In genomic region chr14:70955543-70956480, GRCh38 we compare ENCODE assay signal across 7 cellular contexts. TPM values are rescaled to one million over a fixed set of nuclear protein-coding genes. Genes with fewer than 3 reads are reported as not detected.
A peak's percentile ranks its signal among the peaks of the same experiment; 100 is the strongest.
DNase-seq lines count a peak whose midpoint lies in the region; ATAC-seq and TF ChIP-seq lines count a peak whose summit lies in the region.

No MANE protein-coding gene starts in this region.

- no peak overlapping the region for H3K4me3 Mint-ChIP-seq in activated CD8-positive, alpha-beta T cell treated with anti-CD3 and anti-CD28 coated beads, Interleukin-2, amount 10 ng/mL, durations not matched to agents 7 days and 5 days

- H3K9me3 Mint-ChIP-seq in activated CD8-positive, alpha-beta T cell treated with anti-CD3 and anti-CD28 coated beads, Interleukin-2, amount 10 ng/mL, durations not matched to agents 7 days and 5 days (ENCODE audit: insufficient read depth) = no peaks in the 10 kb centered on the region

- CTCF ChIA-PET in activated CD8-positive, alpha-beta T cell treated with anti-CD3 and anti-CD28 coated beads, Interleukin-2, amount 10 ng/mL, durations not matched to agents 7 days and 5 days (lab: Charles Lee) = interaction anchor here (0.6 to 7.9 kb wide), 34 partner anchors 9 to 147 kb away, joined by 3 to 176 read pairs (median 5); partner anchors contain the start of genes MAP3K9 and PCNX1

- H3K4me1 Mint-ChIP-seq in activated CD8-positive, alpha-beta T cell treated with anti-CD3 and anti-CD28 coated beads, Interleukin-2, amount 10 ng/mL, durations not matched to agents 7 days and 5 days (ENCODE audit: low read depth) = peaks cover 23% of the 10 kb centered on the region

- H3K36me3 Mint-ChIP-seq in activated CD8-positive, alpha-beta T cell treated with anti-CD3 and anti-CD28 coated beads, Interleukin-2, amount 10 ng/mL, durations not matched to agents 7 days and 5 days (ENCODE audit: low read depth) = peaks cover 24% of the 10 kb centered on the region

- H3K27me3 Mint-ChIP-seq in activated CD8-positive, alpha-beta T cell treated with anti-CD3 and anti-CD28 coated beads, Interleukin-2, amount 10 ng/mL, durations not matched to agents 7 days and 5 days (ENCODE audit: low read depth) = no peaks in the 10 kb centered on the region

- ATAC-seq in activated CD8-positive, alpha-beta T cell treated with anti-CD3 and anti-CD28 coated beads, Interleukin-2, amount 10 ng/mL, durations not matched to agents 7 days and 5 days = peak; percentile 75
- ATAC-seq in GM21367 (IDR thresholded peaks at IDR 0.05; ENCODE audit: unreplicated experiment) (no peak), HG03139 (IDR thresholded peaks at IDR 0.05; ENCODE audit: unreplicated experiment) (no peak)

- POLR2A ChIA-PET in activated CD8-positive, alpha-beta T cell treated with anti-CD3 and anti-CD28 coated beads, Interleukin-2, amount 10 ng/mL, durations not matched to agents 7 days and 5 days (lab: Charles Lee) = interaction anchor here (1.0 to 1.2 kb wide), 4 partner anchors 41 to 597 kb away, joined by 3 to 4 read pairs (median 4); partner anchors contain the start of gene PCNX1

- peak; percentile 61 for TF ChIP-seq CTCF in LNCAP (IDR thresholded peaks at IDR 0.05)

- DNase-seq in GM04504 (ENCODE audit: low read depth) (peak; percentile 19), globus pallidus (ENCODE audit: low spot score) (peak; percentile 16)
- peak; percentile 64 for DNase-seq in activated CD8-positive, alpha-beta T cell treated with anti-CD3 and anti-CD28 coated beads, Interleukin-2, amount 10 ng/mL, durations not matched to agents 7 days and 5 days
- peak in 5 of 6 experiments; percentile 8 to 60 (median 35) for DNase-seq in stimulated activated naive CD4-positive, alpha-beta T cell (lab: John Stamatoyannopoulos, UW)

- no peak overlapping the region for H3K27ac Mint-ChIP-seq in activated CD8-positive, alpha-beta T cell treated with anti-CD3 and anti-CD28 coated beads, Interleukin-2, amount 10 ng/mL, durations not matched to agents 7 days and 5 days

RNA-seq across cellular contexts. Expression of gene PCNX1, which starts 48.6 kb away (rescaled TPM):
- total RNA-seq in activated CD8-positive, alpha-beta T cell treated with anti-CD3 and anti-CD28 coated beads, Interleukin-2, amount 10 ng/mL, durations not matched to agents 7 days and 5 days = 10 to 100 TPM; 67.8 to 68.9 TPM
